7 cellular contexts compared by ENCODE assay signal in genomic region chr3:132535575-132536441, GRCh38.
DNase-seq lines count a peak whose midpoint lies in the region; TF ChIP-seq lines count a peak whose summit lies in the region.

No MANE protein-coding gene starts in this region.

- TF ChIP-seq CTCF in GM10266 (IDR thresholded peaks at IDR 0.05; ENCODE audit: control insufficient read depth, insufficient read depth, low read depth, missing control alignments) (peak; percentile 45), ovary (IDR thresholded peaks at IDR 0.05) (peak in 2 of 3 donors; percentile 55 to 62), uterus (IDR thresholded peaks at IDR 0.05) (peak; percentile 61 to 75 (median 66))

- H3K4me1 Mint-ChIP-seq in IgD-negative memory B cell = no peaks in the 10 kb centered on the region

- H3K4me3 ChIP-seq in ovary (no peak overlapping the region), uterus (no peak overlapping the region)

- H3K27ac ChIP-seq in ovary = no peak overlapping the region
- peak overlapping the region; percentile 32 to 58 for H3K27ac ChIP-seq in uterus

- H3K27ac Mint-ChIP-seq in IgD-negative memory B cell = peak overlapping the region in 2 of 3 donors; percentile 25 to 58

- H3K27me3 Mint-ChIP-seq in IgD-negative memory B cell = no peaks in the 10 kb centered on the region

- H3K4me3 Mint-ChIP-seq in IgD-negative memory B cell = no peak overlapping the region

- peaks cover 2% of the 10 kb centered on the region for H3K36me3 ChIP-seq in ovary
- no peaks in the 10 kb centered on the region for H3K36me3 ChIP-seq in uterus

- intact Hi-C loops in ovary (cut with DNase I) (loop anchor here (2.0 to 10.0 kb wide), 4 partner anchors 105 to 109 kb away; no protein-coding TSS in a partner anchor), uterus (cut with DNase I; ENCODE audit: low total_unique reads) (loop anchor here (5.0 kb wide), 1 partner anchor 106 kb away; no protein-coding TSS in a partner anchor)

- H3K9me3 ChIP-seq in ovary (no peaks in the 10 kb centered on the region), uterus (no peaks in the 10 kb centered on the region)

- peaks cover 2% of the 10 kb centered on the region for H3K36me3 Mint-ChIP-seq in IgD-negative memory B cell

- H3K27me3 ChIP-seq in ovary (no peaks in the 10 kb centered on the region), uterus (no peaks in the 10 kb centered on the region)

- H3K4me1 ChIP-seq in ovary (ENCODE audit: insufficient read depth) = peaks cover 3% of the 10 kb centered on the region
- H3K4me1 ChIP-seq in uterus = no peaks in the 10 kb centered on the region

- TF ChIP-seq EP300 in ovary (IDR thresholded peaks at IDR 0.05) = no peak

- peak; percentile 48 for DNase-seq in GM10266 (ENCODE audit: extremely low spot score)
- peak; percentile 87 for DNase-seq in RKO (ENCODE audit: low spot score)
- peak; percentile 31 for DNase-seq in activated gamma-delta T cell treated with anti-CD3 and anti-CD28 coated beads, Interleukin-2, amount 50 U/mL, for 16 hours (ENCODE audit: low read depth)
- peak; percentile 32 for DNase-seq in germinal center (ENCODE audit: low spot score)
- peak; percentile 50 to 81 (median 58) for DNase-seq in ovary
- peak; percentile 63 to 81 for DNase-seq in uterus

- no peaks in the 10 kb centered on the region for H3K9me3 Mint-ChIP-seq in IgD-negative memory B cell

- WGBS in ovary, 3 donors = 58 to 59% (median 58%) methylated on average over 7 of the region's 7 CpGs

- no peak for TF ChIP-seq POLR2A in ovary (IDR thresholded peaks at IDR 0.05)
- TF ChIP-seq POLR2A in uterus (IDR thresholded peaks at IDR 0.05) = no peak

Comparison
In these comparisons a context has a peak if more than half of its experiments do, and no peak if none do; other contexts are left out.
1. DNase-seq: peak in every context shown above with its lines; median percentile 87 in RKO; 72 in uterus; 58 in ovary; 48 in GM10266; 32 in germinal center; 31 in activated gamma-delta T cell treated with anti-CD3 and anti-CD28 coated beads, Interleukin-2, amount 50 U/mL, for 16 hours.
2. H3K27ac ChIP-seq: peak in uterus (2 of 2); none in ovary (0 of 2).
3. Peak in every context shown above with its lines, with median percentiles within 50 percentile points of each other: CTCF ChIP-seq.